ENCODE assay signal across 34 cellular contexts in genomic region chr12:83472772-83473171, GRCh38.
"Had no signal": no experiment of that assay in that cellular context is flagged by ENCODE, and none has a peak within 500 bp of the region (broad histone marks: within the 10 kb centered on the region; RNA-seq: fewer than 3 reads in every experiment).

No MANE protein-coding gene starts in this region.

- H3K9me3 ChIP-seq: MG63 had no signal

- H3K27ac ChIP-seq: KMS-11 had no signal

- H3K4me2 ChIP-seq: KMS-11 had no signal

- DNase-seq: Karpas-422, Kasumi-1, MG63, MM.1S, MV-4-11, NCI-H1048, NCI-H1092, NCI-H1092 treated with DMSO at 0.1 percent for 48 hours, NCI-H1105, NCI-H1105 treated with DMSO at 0.1 percent for 48 hours, NCI-H1417, NCI-H1417 treated with DMSO at 0.1 percent for 48 hours, NCI-H1436, NCI-H1436 treated with DMSO at 0.1 percent for 48 hours, NCI-H146, NCI-H1694, NCI-H1694 treated with DMSO at 0.1 percent for 48 hours, NCI-H187, NCI-H187 treated with DMSO at 0.1 percent for 48 hours, NCI-H1930, NCI-H2029, NCI-H2029 treated with DMSO at 0.1 percent for 48 hours, NCI-H2081, NCI-H2081 treated with DMSO at 0.1 percent for 48 hours, NCI-H2107, NCI-H2171, NCI-H2171 treated with DMSO at 0.1 percent for 48 hours, NCI-H2227 treated with DMSO at 0.1 percent for 48 hours, NCI-H226, NCI-H345, NCI-H446, NCI-H446 treated with DMSO at 0.1 percent for 48 hours, NCI-H510A had no signal

- H3K27me3 ChIP-seq: MG63 had no signal

- H3K4me3 ChIP-seq: MG63 had no signal

- H3K36me3 ChIP-seq: MG63 had no signal

- H3K9ac ChIP-seq: KMS-11 had no signal
